26 cellular contexts compared by ENCODE assay signal in the genomic region with DNA sequence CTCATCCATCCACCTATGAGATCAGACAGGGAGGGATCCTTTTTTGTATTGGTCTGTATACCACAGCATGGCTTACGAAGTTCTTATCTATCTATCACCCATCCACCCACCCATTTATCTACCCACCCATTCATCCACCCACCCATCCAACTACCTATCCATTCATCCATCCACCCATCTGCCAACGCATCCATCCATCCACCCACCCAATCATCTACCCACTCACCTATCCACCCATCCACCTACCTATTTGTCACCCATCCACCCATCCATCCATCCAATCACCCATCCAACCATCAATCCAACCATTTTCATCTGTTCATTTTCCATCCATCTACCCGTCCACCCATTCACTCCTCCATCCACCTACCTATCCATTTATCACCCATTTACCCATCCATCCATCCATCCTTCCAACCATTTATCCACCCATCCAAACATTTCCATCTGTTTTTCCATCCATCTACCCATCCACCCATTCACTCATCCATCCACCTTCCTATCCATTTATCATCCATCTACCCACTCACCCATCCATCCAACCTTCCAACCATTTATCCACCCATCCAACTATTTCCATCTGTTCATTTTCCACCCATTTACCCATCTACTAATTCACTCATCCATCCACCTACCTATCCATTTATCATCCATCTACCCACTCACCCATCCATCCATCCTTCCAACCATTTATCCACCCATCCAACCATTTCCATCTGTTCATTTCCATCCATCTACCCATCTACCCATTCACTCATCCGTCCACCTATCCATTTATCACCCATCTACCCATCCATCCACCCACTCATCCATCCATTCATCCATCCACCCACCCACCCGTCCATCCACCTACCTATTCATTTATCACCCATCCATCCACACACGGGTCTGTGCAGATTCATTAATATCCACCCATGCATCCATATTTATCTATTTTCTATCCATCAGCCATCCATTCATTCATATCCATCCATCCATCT. TPM values are rescaled to one million over a fixed set of nuclear protein-coding genes. Genes with fewer than 3 reads are reported as not detected.
"Had no signal": no experiment of that assay in that cellular context is flagged by ENCODE, and none has a peak within 500 bp of the region (broad histone marks: within the 10 kb centered on the region; RNA-seq: fewer than 3 reads in every experiment).

No MANE protein-coding gene starts in this region.

- H3K4me1 Mint-ChIP-seq: activated CD8-positive, alpha-beta memory T cell treated with anti-CD3 and anti-CD28 coated beads, Interleukin-2, amount 10 ng/mL, durations not matched to agents 7 days and 5 days; activated naive CD4-positive, alpha-beta T cell treated with anti-CD3 and anti-CD28 coated beads, Interleukin-2, amount 50 U/mL, for 24 hours; brain; T-helper 17 cell had no signal

- H3K4me3 ChIP-seq: ascending aorta, cardiac muscle cell had no signal

- H3K4me1 ChIP-seq: ascending aorta had no signal

- H3K27ac ChIP-seq: ascending aorta, cardiac muscle cell had no signal

- H3K9me3 Mint-ChIP-seq: activated naive CD4-positive, alpha-beta T cell treated with anti-CD3 and anti-CD28 coated beads, Interleukin-2, amount 50 U/mL, for 24 hours; activated T-cell treated with anti-CD3 and anti-CD28 coated beads, Interleukin-2, amount 50 U/mL, for 24 hours; activated T-helper 1 cell treated with anti-CD3 and anti-CD28 coated beads, Interleukin-12 subunit alpha, Interleukin-12 subunit beta, Interleukin-2, Interleukin-4 antibody, amounts not matched to agents 30 ng/mL and 10 ng/mL and 1 ng/mL, durations not matched to agents 14 hours and 24 hours and 36 hours; brain; WTC11 had no signal

- DNase-seq: activated CD4-positive, alpha-beta T cell treated with anti-CD3 and anti-CD28 coated beads for 48 hours; activated CD4-positive, alpha-beta T cell treated with anti-CD3 and anti-CD28 coated beads, Interleukin-2, amount 50 U/mL, for 48 hours; activated CD4-positive, CD25-positive, alpha-beta regulatory T cell treated with anti-CD3 and anti-CD28 coated beads, Interleukin-2, amount 50 U/mL, for 72 hours; activated CD8-positive, alpha-beta memory T cell treated with anti-CD3 and anti-CD28 coated beads, Interleukin-2, amount 10 ng/mL, durations not matched to agents 7 days and 5 days; activated effector memory CD4-positive, alpha-beta T cell treated with Interleukin-2 at 50 U/mL for 16 hours; activated naive CD4-positive, alpha-beta T cell; activated T-cell treated with anti-CD3 and anti-CD28 coated beads, Interleukin-2, amount 50 U/mL, for 24 hours; amniotic stem cell; Kasumi-1; NCI-H1105 treated with DMSO at 0.1 percent for 48 hours; NCI-H1436 treated with DMSO at 0.1 percent for 48 hours; NCI-H187; NCI-H2081; NCI-H510A treated with DMSO at 0.1 percent for 48 hours; NCI-H69; NK-92 treated with Interleukin-12 subunit alpha and Interleukin-12 subunit beta, amount 100 ng/mL, for 24 hours; SHP77 treated with DMSO at 0.1 percent for 48 hours; T-helper 17 cell; T-helper 9 cell had no signal

- H3K27me3 ChIP-seq: ascending aorta, cardiac muscle cell had no signal

- H3K36me3 ChIP-seq: cardiac muscle cell had no signal

- H3K9me3 ChIP-seq: ascending aorta had no signal

- H3K4me3 Mint-ChIP-seq: activated CD8-positive, alpha-beta memory T cell treated with anti-CD3 and anti-CD28 coated beads, Interleukin-2, amount 10 ng/mL, durations not matched to agents 7 days and 5 days; activated naive CD4-positive, alpha-beta T cell treated with anti-CD3 and anti-CD28 coated beads, Interleukin-2, amount 50 U/mL, for 24 hours; activated T-cell treated with anti-CD3 and anti-CD28 coated beads, Interleukin-2, amount 50 U/mL, for 24 hours; activated T-helper 1 cell treated with anti-CD3 and anti-CD28 coated beads, Interleukin-12 subunit alpha, Interleukin-12 subunit beta, Interleukin-2, Interleukin-4 antibody, amounts not matched to agents 30 ng/mL and 10 ng/mL and 1 ng/mL, durations not matched to agents 14 hours and 24 hours and 36 hours; brain; T-helper 17 cell; WTC11 had no signal

- ATAC-seq: activated CD8-positive, alpha-beta memory T cell treated with anti-CD3 and anti-CD28 coated beads, Interleukin-2, amount 10 ng/mL, durations not matched to agents 7 days and 5 days; T-helper 17 cell; WTC11 had no signal

- H3K36me3 Mint-ChIP-seq: activated CD8-positive, alpha-beta memory T cell treated with anti-CD3 and anti-CD28 coated beads, Interleukin-2, amount 10 ng/mL, durations not matched to agents 7 days and 5 days had no signal

- H3K27me3 Mint-ChIP-seq: activated CD8-positive, alpha-beta memory T cell treated with anti-CD3 and anti-CD28 coated beads, Interleukin-2, amount 10 ng/mL, durations not matched to agents 7 days and 5 days; activated naive CD4-positive, alpha-beta T cell treated with anti-CD3 and anti-CD28 coated beads, Interleukin-2, amount 50 U/mL, for 24 hours; activated T-cell treated with anti-CD3 and anti-CD28 coated beads, Interleukin-2, amount 50 U/mL, for 24 hours; brain; T-helper 17 cell had no signal

- H3K27ac Mint-ChIP-seq: activated CD8-positive, alpha-beta memory T cell treated with anti-CD3 and anti-CD28 coated beads, Interleukin-2, amount 10 ng/mL, durations not matched to agents 7 days and 5 days; activated naive CD4-positive, alpha-beta T cell treated with anti-CD3 and anti-CD28 coated beads, Interleukin-2, amount 50 U/mL, for 24 hours; activated T-cell treated with anti-CD3 and anti-CD28 coated beads, Interleukin-2, amount 50 U/mL, for 24 hours; activated T-helper 1 cell treated with anti-CD3 and anti-CD28 coated beads, Interleukin-12 subunit alpha, Interleukin-12 subunit beta, Interleukin-2, Interleukin-4 antibody, amounts not matched to agents 30 ng/mL and 10 ng/mL and 1 ng/mL, durations not matched to agents 14 hours and 24 hours and 36 hours; brain; T-helper 17 cell; WTC11 had no signal

RNA-seq across cellular contexts. Expression of a gene that starts 13.3 kb away (rescaled TPM):
- total RNA-seq: activated CD8-positive, alpha-beta memory T cell treated with anti-CD3 and anti-CD28 coated beads, Interleukin-2, amount 10 ng/mL, durations not matched to agents 7 days and 5 days; activated T-helper 1 cell treated with anti-CD3 and anti-CD28 coated beads, Interleukin-12 subunit alpha, Interleukin-12 subunit beta, Interleukin-2, Interleukin-4 antibody, amounts not matched to agents 30 ng/mL and 10 ng/mL and 1 ng/mL, durations not matched to agents 14 hours and 24 hours and 36 hours; cardiac muscle cell; SK-MEL-5; T-helper 17 cell had no signal
- polyA plus RNA-seq: cardiac muscle cell had no signal
